ENCODE assay signal across 8 cellular contexts in genomic region chr7:116526897-116527296, GRCh38. TPM values are rescaled to one million over a fixed set of nuclear protein-coding genes. Genes with fewer than 3 reads are reported as not detected.
DNase-seq lines count a peak whose midpoint lies in the region; ATAC-seq and TF ChIP-seq lines count a peak whose summit lies in the region.

No MANE protein-coding gene starts in this region.

- peak overlapping the region; percentile 77 for H3K4me3 ChIP-seq in H7 (ENCODE audit: insufficient read depth, low read depth, low read length)
- H3K4me3 ChIP-seq in WI38 (ENCODE audit: low read depth, low read length) = peak overlapping the region; percentile 94
- H3K4me3 ChIP-seq in skeletal muscle satellite cell (ENCODE audit: low read length) = peak overlapping the region; percentile 97

- H3K4me3 Mint-ChIP-seq in glutamatergic neuron (ENCODE audit: unreplicated experiment) = peak overlapping the region; percentile 91

- no peak overlapping the region for H3K27ac Mint-ChIP-seq in glutamatergic neuron (ENCODE audit: unreplicated experiment)

- no peaks in the 10 kb centered on the region for H3K36me3 Mint-ChIP-seq in glutamatergic neuron (ENCODE audit: unreplicated experiment)

- no peaks in the 10 kb centered on the region for H3K9me3 ChIP-seq in skeletal muscle satellite cell (replicated peaks; ENCODE audit: low read length)

- H3K27me3 ChIP-seq in H7 (ENCODE audit: control insufficient read depth, insufficient read depth, low read length) = no peaks in the 10 kb centered on the region; the same call in 1 of the 2 replicates
- no peaks in the 10 kb centered on the region for H3K27me3 ChIP-seq in skeletal muscle satellite cell (ENCODE audit: control insufficient read depth, insufficient read depth, low read length)

- H3K4me1 ChIP-seq in skeletal muscle satellite cell (ENCODE audit: control insufficient read depth, insufficient read depth, low read length) = peaks cover 49% of the 10 kb centered on the region

- no peak for DNase-seq in H7
- no peak for DNase-seq in glutamatergic neuron
- no peak for DNase-seq in NCI-H187 (lab: John Stamatoyannopoulos, UW)

- H3K4me1 Mint-ChIP-seq in glutamatergic neuron (ENCODE audit: low read depth, unreplicated experiment) = peaks cover 7% of the 10 kb centered on the region

- peak overlapping the region; percentile 100 for H3K9ac ChIP-seq in skeletal muscle satellite cell (ENCODE audit: low read depth, low read length)

- TF ChIP-seq CTCF in WI38 (IDR thresholded peaks at IDR 0.05; ENCODE audit: low read depth, low read length) (no peak), glutamatergic neuron (IDR thresholded peaks at IDR 0.05; ENCODE audit: partially characterized antibody, unreplicated experiment) (no peak)

- peak overlapping the region; percentile 85 for H3K4me2 ChIP-seq in skeletal muscle satellite cell (ENCODE audit: low read length)

- no peak for ATAC-seq in GM18873 (IDR thresholded peaks at IDR 0.05; ENCODE audit: low FRiP score, unreplicated experiment)
- no peak for ATAC-seq in GM21529 (IDR thresholded peaks at IDR 0.05; ENCODE audit: unreplicated experiment)
- no peak for ATAC-seq in GM18907 (IDR thresholded peaks at IDR 0.05; ENCODE audit: unreplicated experiment)

- peaks cover 3% of the 10 kb centered on the region for H3K9me3 Mint-ChIP-seq in glutamatergic neuron (ENCODE audit: unreplicated experiment)

- H3K36me3 ChIP-seq in H7 (replicated peaks; ENCODE audit: control insufficient read depth, insufficient read depth, low read length) = no peaks in the 10 kb centered on the region; the same call in 1 of the 2 replicates
- peaks cover 55% of the 10 kb centered on the region for H3K36me3 ChIP-seq in skeletal muscle satellite cell (ENCODE audit: insufficient read depth, low read length)

- peaks cover 17% of the 10 kb centered on the region for H3K27me3 Mint-ChIP-seq in glutamatergic neuron (ENCODE audit: unreplicated experiment)

RNA-seq across cellular contexts. Expression of gene CAV1, which starts 2.1 kb away (rescaled TPM):
- total RNA-seq in H7 (2014; rRNA removed; shearing (Covaris generic)) = 54.2 and 79.9 TPM in 2 replicates
- 0.78 TPM for total RNA-seq in glutamatergic neuron (ENCODE audit: unreplicated experiment)
- total RNA-seq in skeletal muscle satellite cell (2012; rRNA removed) = 1,125 and 1,633 TPM in 2 replicates

RNA-seq across cellular contexts. Expression of gene CAV2, which starts 27.4 kb away (rescaled TPM):
- 8.0 and 9.5 TPM in 2 replicates for total RNA-seq in H7 (2014; rRNA removed; shearing (Covaris generic))
- 1.7 TPM for total RNA-seq in glutamatergic neuron (ENCODE audit: unreplicated experiment)
- total RNA-seq in skeletal muscle satellite cell (2012; rRNA removed) = 125 and 199 TPM in 2 replicates

Comparison
In these comparisons a context has a peak if more than half of its experiments do, and no peak if none do; other contexts are left out.
1. RNA of gene CAV1, which starts 2.1 kb away (total RNA-seq): 54.2 to 79.9 TPM in H7; 0.78 TPM in glutamatergic neuron (single experiment); every median in the first group is over 10 times any median in the second.
2. Peak in every context shown above with its lines, with median percentiles within 50 percentile points of each other: H3K4me3 ChIP-seq.